In genomic region chr5:137753227-137753985, GRCh38 we compare ENCODE assay signal across 1 cellular context.
TF ChIP-seq lines count a peak whose summit lies in the region.

No MANE protein-coding gene starts in this region.

TF ChIP-seq in HepG2, 621 proteins besides CTCF, POLR2A, EP300 and RAD21 (continued from another document):
- TF ChIP-seq ZNF687 (CRISPR knock-in tag; IDR thresholded peaks at IDR 0.05) (peak; percentile 5; the same call in 1 of the 2 replicates), HNRNPLL (IDR thresholded peaks at IDR 0.05; ENCODE audit: low read depth, low read length, poor library complexity, severe bottlenecking) (peak; percentile 98), KMT2A (CRISPR knock-in tag; IDR thresholded peaks at IDR 0.05) (no peak), RBFOX2 (IDR thresholded peaks at IDR 0.05; ENCODE audit: low read depth, low read length) (peak; percentile 65), MAZ (IDR thresholded peaks at IDR 0.05; ENCODE audit: borderline replicate concordance, low read depth, low read length) (no peak), MAZ (CRISPR knock-in tag; IDR thresholded peaks at IDR 0.05; ENCODE audit: low read depth) (0 out of 2 replicates have a peak, but pooled peaks have one; percentile 13), ZNF678 (CRISPR knock-in tag; IDR thresholded peaks at IDR 0.05) (no peak), ZNF839 (CRISPR knock-in tag; IDR thresholded peaks at IDR 0.05; ENCODE audit: borderline replicate concordance) (no peak), ZNF556 (CRISPR knock-in tag; IDR thresholded peaks at IDR 0.05; ENCODE audit: borderline replicate concordance) (no peak), ZC3H13 (CRISPR knock-in tag; IDR thresholded peaks at IDR 0.05) (peak; percentile 87)
- TF ChIP-seq, protein P1, sequence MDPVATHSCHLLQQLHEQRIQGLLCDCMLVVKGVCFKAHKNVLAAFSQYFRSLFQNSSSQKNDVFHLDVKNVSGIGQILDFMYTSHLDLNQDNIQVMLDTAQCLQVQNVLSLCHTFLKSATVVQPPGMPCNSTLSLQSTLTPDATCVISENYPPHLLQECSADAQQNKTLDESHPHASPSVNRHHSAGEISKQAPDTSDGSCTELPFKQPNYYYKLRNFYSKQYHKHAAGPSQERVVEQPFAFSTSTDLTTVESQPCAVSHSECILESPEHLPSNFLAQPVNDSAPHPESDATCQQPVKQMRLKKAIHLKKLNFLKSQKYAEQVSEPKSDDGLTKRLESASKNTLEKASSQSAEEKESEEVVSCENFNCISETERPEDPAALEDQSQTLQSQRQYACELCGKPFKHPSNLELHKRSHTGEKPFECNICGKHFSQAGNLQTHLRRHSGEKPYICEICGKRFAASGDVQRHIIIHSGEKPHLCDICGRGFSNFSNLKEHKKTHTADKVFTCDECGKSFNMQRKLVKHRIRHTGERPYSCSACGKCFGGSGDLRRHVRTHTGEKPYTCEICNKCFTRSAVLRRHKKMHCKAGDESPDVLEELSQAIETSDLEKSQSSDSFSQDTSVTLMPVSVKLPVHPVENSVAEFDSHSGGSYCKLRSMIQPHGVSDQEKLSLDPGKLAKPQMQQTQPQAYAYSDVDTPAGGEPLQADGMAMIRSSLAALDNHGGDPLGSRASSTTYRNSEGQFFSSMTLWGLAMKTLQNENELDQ (CRISPR knock-in tag; IDR thresholded peaks at IDR 0.05; ENCODE audit: borderline replicate concordance) = no peak
- TF ChIP-seq, protein P2, sequence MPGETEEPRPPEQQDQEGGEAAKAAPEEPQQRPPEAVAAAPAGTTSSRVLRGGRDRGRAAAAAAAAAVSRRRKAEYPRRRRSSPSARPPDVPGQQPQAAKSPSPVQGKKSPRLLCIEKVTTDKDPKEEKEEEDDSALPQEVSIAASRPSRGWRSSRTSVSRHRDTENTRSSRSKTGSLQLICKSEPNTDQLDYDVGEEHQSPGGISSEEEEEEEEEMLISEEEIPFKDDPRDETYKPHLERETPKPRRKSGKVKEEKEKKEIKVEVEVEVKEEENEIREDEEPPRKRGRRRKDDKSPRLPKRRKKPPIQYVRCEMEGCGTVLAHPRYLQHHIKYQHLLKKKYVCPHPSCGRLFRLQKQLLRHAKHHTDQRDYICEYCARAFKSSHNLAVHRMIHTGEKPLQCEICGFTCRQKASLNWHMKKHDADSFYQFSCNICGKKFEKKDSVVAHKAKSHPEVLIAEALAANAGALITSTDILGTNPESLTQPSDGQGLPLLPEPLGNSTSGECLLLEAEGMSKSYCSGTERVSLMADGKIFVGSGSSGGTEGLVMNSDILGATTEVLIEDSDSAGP (CRISPR knock-in tag; IDR thresholded peaks at IDR 0.05; ENCODE audit: borderline replicate concordance) = 0 out of 2 replicates have a peak, but pooled peaks have one; percentile 7
